Comparison of ENCODE assay signal across 10 cellular contexts in genomic region chr15:78479650-78480049, GRCh38. TPM values are rescaled to one million over a fixed set of nuclear protein-coding genes. Genes with fewer than 3 reads are reported as not detected.
"Had no signal": no experiment of that assay in that cellular context is flagged by ENCODE, and none has a peak within 500 bp of the region (broad histone marks: within the 10 kb centered on the region; RNA-seq: fewer than 3 reads in every experiment).

No MANE protein-coding gene starts in this region.

- H3K4me1 ChIP-seq: HAP-1 had no signal

- H3K9me3 Mint-ChIP-seq: HFFc6, IgD-negative memory B cell had no signal

- FAIRE-seq: HepG2 had no signal

- ATAC-seq: HCT116, HepG2 had no signal

- H3K27ac ChIP-seq: GM23248, HL-60 had no signal

- H3K4me3 ChIP-seq: GM23248, HAP-1 had no signal

- H3K27me3 Mint-ChIP-seq: IgD-negative memory B cell had no signal

- H3K4me3 Mint-ChIP-seq: HFFc6, IgD-negative memory B cell had no signal

- H3K27ac Mint-ChIP-seq: HFFc6, IgD-negative memory B cell had no signal

- DNase-seq: GM23248, GOT3, H7, HFFc6, KBM-7 had no signal

- H3K9me3 ChIP-seq: HAP-1 had no signal

RNA-seq across cellular contexts. Expression of gene HYKK, which starts 27.7 kb away (rescaled TPM):
- polyA plus RNA-seq: IgD-negative memory B cell had no signal
